ENCODE assay signal across 9 cellular contexts in genomic region chr3:193240436-193240849, GRCh38.
A peak's percentile ranks its signal among the peaks of the same experiment; 100 is the strongest.
DNase-seq lines count a peak whose midpoint lies in the region; TF ChIP-seq lines count a peak whose summit lies in the region.
"Had no signal": no experiment of that assay in that cellular context is flagged by ENCODE, and none has a peak within 500 bp of the region (broad histone marks: within the 10 kb centered on the region; RNA-seq: fewer than 3 reads in every experiment).

No MANE protein-coding gene starts in this region.

- DNase-seq in AG10803 (ENCODE audit: low read depth) (no peak), ecto neural progenitor cell (ENCODE audit: low spot score) (peak; percentile 68), NCI-H1105 treated with DMSO at 0.1 percent for 48 hours (lab: John Stamatoyannopoulos, UW) (no peak), NCI-H1048 (lab: John Stamatoyannopoulos, UW) (no peak), GM03348 (ENCODE audit: low spot score) (no peak)
- no peak for DNase-seq in effector CD4-positive, alpha-beta T cell
- DNase-seq: activated effector memory CD4-positive, alpha-beta T cell treated with anti-CD3 and anti-CD28 coated beads, Interleukin-2, amount 50 U/mL, for 16 hours had no signal

- no peak for TF ChIP-seq CTCF in AG10803 (conservative IDR thresholded peaks at IDR 0.05; ENCODE audit: low read length)

- H3K27me3 ChIP-seq in HUES48 (ENCODE audit: control insufficient read depth, insufficient read depth, low read length) (peaks cover 20% of the 10 kb centered on the region), mucosa of stomach (ENCODE audit: control insufficient read depth, insufficient read depth, low read length) (peaks cover 16% of the 10 kb centered on the region)

- no peak overlapping the region for H3K27ac ChIP-seq in HUES48 (ENCODE audit: low read depth, low read length)

- H3K9ac ChIP-seq in HUES48 (ENCODE audit: low read depth, low read length), result peak overlapping the region; percentile 72
- peak overlapping the region; percentile 22 for H3K9ac ChIP-seq in mucosa of stomach (ENCODE audit: low read length)

- H3K4me3 ChIP-seq in AG10803 (ENCODE audit: low read length) (peak overlapping the region; percentile 34; the same call in 1 of the 2 replicates), HUES48 (ENCODE audit: low read depth, low read length) (peak overlapping the region; percentile 82), mucosa of stomach (ENCODE audit: low read length) (peak overlapping the region; percentile 51)

- H3K36me3 ChIP-seq in HUES48 (ENCODE audit: control insufficient read depth, insufficient read depth, low read length) (no peaks in the 10 kb centered on the region), mucosa of stomach (ENCODE audit: control insufficient read depth, insufficient read depth, low read length) (no peaks in the 10 kb centered on the region)

- H3K4me1 ChIP-seq in HUES48 (ENCODE audit: control insufficient read depth, insufficient read depth, low read length) (peaks cover 3% of the 10 kb centered on the region; the same call in 1 of the 2 replicates), mucosa of stomach (ENCODE audit: control insufficient read depth, insufficient read depth, low read length) (peaks cover 5% of the 10 kb centered on the region)

- H3K9me3 ChIP-seq in HUES48 (ENCODE audit: control insufficient read depth, insufficient read depth, low read length), result no peaks in the 10 kb centered on the region
- no peaks in the 10 kb centered on the region for H3K9me3 ChIP-seq in mucosa of stomach (ENCODE audit: control insufficient read depth, low read length)
